ENCODE assay signal across 13 cellular contexts in the genomic region with DNA sequence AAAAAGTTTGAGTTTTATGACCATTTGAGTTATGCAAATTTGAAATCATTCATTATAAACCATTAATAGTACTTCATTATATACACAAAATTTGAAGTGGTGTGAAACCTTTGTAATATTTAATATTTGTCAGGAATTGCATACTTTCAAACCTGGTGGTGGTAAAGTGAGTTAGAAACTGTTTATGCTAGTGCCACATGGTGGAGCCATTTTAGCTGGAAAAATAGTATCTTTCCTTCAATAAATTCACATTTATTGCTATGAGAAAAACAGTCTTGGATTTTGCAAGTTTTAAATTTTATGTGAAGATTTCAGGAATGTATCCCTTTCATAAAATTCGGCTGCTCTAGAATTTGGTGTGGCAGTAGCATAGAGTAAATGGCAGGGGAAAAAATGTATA. TPM values are rescaled to one million over a fixed set of nuclear protein-coding genes. Genes with fewer than 3 reads are reported as not detected.
A peak's percentile ranks its signal among the peaks of the same experiment; 100 is the strongest.
DNase-seq lines count a peak whose midpoint lies in the region; ATAC-seq and TF ChIP-seq lines count a peak whose summit lies in the region.
"Had no signal": no experiment of that assay in that cellular context is flagged by ENCODE, and none has a peak within 500 bp of the region (broad histone marks: within the 10 kb centered on the region; RNA-seq: fewer than 3 reads in every experiment).

No MANE protein-coding gene starts in this region.

- no peak overlapping the region for H3K9ac ChIP-seq in SK-N-SH
- H3K9ac ChIP-seq in smooth muscle cell (ENCODE audit: low read depth): no peak overlapping the region

- H3K27ac ChIP-seq in SK-N-SH (ENCODE audit: low read depth in 2 of 2, low read length in 1 of 2) (no peak overlapping the region), OCI-LY7 (ENCODE audit: low read depth, low read length, poor library complexity, severe bottlenecking) (no peak overlapping the region), smooth muscle cell (ENCODE audit: low read depth) (no peak overlapping the region)
- H3K27ac ChIP-seq: upper lobe of left lung had no signal

- peak; percentile 48 for TF ChIP-seq CTCF in SK-N-SH (IDR thresholded peaks at IDR 0.05)
- TF ChIP-seq CTCF in OCI-LY7 (conservative IDR thresholded peaks at IDR 0.05; ENCODE audit: low read length): peak; percentile 74
- TF ChIP-seq CTCF in epithelial cell of proximal tubule (conservative IDR thresholded peaks at IDR 0.05; ENCODE audit: low read depth, low read length): peak; percentile 60
- peak; percentile 27 for TF ChIP-seq CTCF in smooth muscle cell (IDR thresholded peaks at IDR 0.05; ENCODE audit: borderline replicate concordance, insufficient read depth, poor library complexity, severe bottlenecking)

- H3K9me3 ChIP-seq in SK-N-SH: no peaks in the 10 kb centered on the region
- peaks cover 17% of the 10 kb centered on the region; the same call in 1 of the 2 replicates for H3K9me3 ChIP-seq in OCI-LY7 (ENCODE audit: low read length)
- H3K9me3 ChIP-seq in smooth muscle cell (replicated peaks; ENCODE audit: low read depth): no peaks in the 10 kb centered on the region
- H3K9me3 ChIP-seq: upper lobe of left lung had no signal

- DNase-seq in SK-N-SH (no peak), OCI-LY7 (ENCODE audit: low spot score) (peak; percentile 11), epithelial cell of proximal tubule (ENCODE audit: low read depth) (no peak), smooth muscle cell (lab: John Stamatoyannopoulos, UW; ENCODE audit: unreplicated experiment) (no peak), DMS79 treated with DMSO at 0.1 percent for 48 hours (lab: John Stamatoyannopoulos, UW) (no peak), NCI-H1092 (lab: John Stamatoyannopoulos, UW) (no peak)
- DNase-seq in activated naive CD4-positive, alpha-beta T cell treated with anti-CD3 and anti-CD28 coated beads, Interleukin-2, amount 50 U/mL, for 16 hours: no peak
- DNase-seq: activated naive CD8-positive, alpha-beta T cell treated with anti-CD3 and anti-CD28 coated beads for 36 hours; EL; left colon; upper lobe of left lung had no signal

- no peak overlapping the region for H2AFZ ChIP-seq in SK-N-SH (ENCODE audit: low read depth)
- no peak overlapping the region for H2AFZ ChIP-seq in OCI-LY7 (ENCODE audit: low read length)
- no peak overlapping the region for H2AFZ ChIP-seq in smooth muscle cell (ENCODE audit: low read depth)

- no peaks in the 10 kb centered on the region for H3K27me3 ChIP-seq in SK-N-SH (ENCODE audit: insufficient read depth)
- no peaks in the 10 kb centered on the region for H3K27me3 ChIP-seq in smooth muscle cell (ENCODE audit: low read depth)
- H3K27me3 ChIP-seq: upper lobe of left lung had no signal

- H3F3A ChIP-seq in SK-N-SH (replicated peaks; ENCODE audit: insufficient read depth): no peaks in the 10 kb centered on the region
- H3F3A ChIP-seq in smooth muscle cell (ENCODE audit: low read depth): no peaks in the 10 kb centered on the region

- H3K4me3 ChIP-seq in SK-N-SH (ENCODE audit: low read depth in 2 of 2, low read length in 1 of 2) (no peak overlapping the region), OCI-LY7 (ENCODE audit: low read depth, low read length, poor library complexity, severe bottlenecking) (no peak overlapping the region), epithelial cell of proximal tubule (ENCODE audit: low read depth, low read length) (no peak overlapping the region), smooth muscle cell (no peak overlapping the region)
- H3K4me3 ChIP-seq: upper lobe of left lung had no signal

- H4K20me1 ChIP-seq in SK-N-SH (ENCODE audit: insufficient read depth) (no peaks in the 10 kb centered on the region), OCI-LY7 (ENCODE audit: insufficient read depth, low read length) (no peaks in the 10 kb centered on the region), smooth muscle cell (ENCODE audit: low read depth) (no peaks in the 10 kb centered on the region)

- H3K4me1 ChIP-seq in SK-N-SH (ENCODE audit: control insufficient read depth in 1 of 2, insufficient read depth in 2 of 2, low read depth in 1 of 2, low read length in 1 of 2): no peaks in the 10 kb centered on the region
- peaks cover 17% of the 10 kb centered on the region for H3K4me1 ChIP-seq in OCI-LY7 (ENCODE audit: insufficient read depth, low read length, poor library complexity, severe bottlenecking)
- no peaks in the 10 kb centered on the region for H3K4me1 ChIP-seq in smooth muscle cell (ENCODE audit: low read depth)
- H3K4me1 ChIP-seq: upper lobe of left lung had no signal

- 52% methylated on average over 1 of the region's 1 CpG for WGBS in SK-N-SH (ENCODE audit: low lambda C conversion rate)
- 82% methylated on average over 1 of the region's 1 CpG for WGBS in smooth muscle cell (ENCODE audit: low lambda C conversion rate)

- BruUV-seq in OCI-LY7 (replicated peaks; lab: Mats Ljungman, UMichigan): no TSS peak

- H3K36me3 ChIP-seq in SK-N-SH (replicated peaks in 1 of 2; ENCODE audit: control insufficient read depth in 1 of 2, insufficient read depth in 2 of 2, low read length in 1 of 2): no peaks in the 10 kb centered on the region
- H3K36me3 ChIP-seq in OCI-LY7 (ENCODE audit: insufficient read depth, low read length): no peaks in the 10 kb centered on the region
- no peaks in the 10 kb centered on the region for H3K36me3 ChIP-seq in smooth muscle cell (ENCODE audit: low read depth)
- H3K36me3 ChIP-seq: upper lobe of left lung had no signal

- H3K9me2 ChIP-seq in SK-N-SH (no peaks in the 10 kb centered on the region), OCI-LY7 (ENCODE audit: insufficient read depth, low read length) (no peaks in the 10 kb centered on the region)

- POLR2A ChIA-PET in SK-N-SH (lab: Yijun Ruan, JAX): no interaction called here
- POLR2A ChIA-PET in OCI-LY7 (lab: Charles Lee): no interaction called here

- no peak overlapping the region for H3K4me2 ChIP-seq in SK-N-SH
- no peak overlapping the region for H3K4me2 ChIP-seq in OCI-LY7 (ENCODE audit: low read length)
- no peak overlapping the region for H3K4me2 ChIP-seq in smooth muscle cell

- H3K79me2 ChIP-seq in SK-N-SH (ENCODE audit: insufficient read depth): no peaks in the 10 kb centered on the region
- H3K79me2 ChIP-seq in OCI-LY7 (ENCODE audit: insufficient read depth, low read depth, low read length): no peaks in the 10 kb centered on the region
- no peaks in the 10 kb centered on the region for H3K79me2 ChIP-seq in smooth muscle cell (ENCODE audit: low read depth)

- TF ChIP-seq RAD21 in SK-N-SH (IDR thresholded peaks at IDR 0.05; ENCODE audit: low read length): peak; percentile 41; the same call in 1 of the 2 replicates

- CTCF ChIA-PET in SK-N-SH (lab: Yijun Ruan, JAX) (interaction anchor here (1.5 kb wide), 1 partner anchor 41 kb away, joined by 4 read pairs; no protein-coding TSS in a partner anchor), OCI-LY7 (lab: Charles Lee; ENCODE audit: unreplicated experiment) (no interaction called here)

- no peak for ATAC-seq in SK-N-SH treated with all-trans-retinoic acid at 6 μM for 48 hours
- ATAC-seq: left colon had no signal

- intact Hi-C loops in OCI-LY7 (cut with micrococcal nuclease; ENCODE audit: unreplicated experiment): loop anchor here (2.0 kb wide), 1 partner anchor 38 kb away; no protein-coding TSS in a partner anchor

- TF ChIP-seq EP300 in SK-N-SH (IDR thresholded peaks at IDR 0.05; ENCODE audit: borderline replicate concordance in 1 of 2, low read depth in 1 of 2, low read length in 1 of 2): no peak

TF ChIP-seq in SK-N-SH, 30 proteins besides CTCF, POLR2A, EP300 and RAD21 (continues in another document):
- TF ChIP-seq NFIC (IDR thresholded peaks at IDR 0.05; ENCODE audit: borderline replicate concordance) (no peak), RXRA (IDR thresholded peaks at IDR 0.05; ENCODE audit: borderline replicate concordance, low read depth) (no peak), SMC3 (IDR thresholded peaks at IDR 0.05; ENCODE audit: low read depth, low read length) (no peak), POLR2AphosphoS5 (IDR thresholded peaks at IDR 0.05; ENCODE audit: low read depth, low read length) (no peak)

TF ChIP-seq in SK-N-SH treated with all-trans-retinoic acid at 6 μM for 48 hours, 23 proteins besides CTCF, POLR2A, EP300 and RAD21:
- TF ChIP-seq PPARA (CRISPR knock-in tag; IDR thresholded peaks at IDR 0.05; ENCODE audit: borderline replicate concordance) (no peak), OSR1 (CRISPR knock-in tag; IDR thresholded peaks at IDR 0.05) (no peak), TOX (CRISPR knock-in tag; IDR thresholded peaks at IDR 0.05; ENCODE audit: borderline replicate concordance) (no peak), ZFP3 (CRISPR knock-in tag; IDR thresholded peaks at IDR 0.05) (no peak)
TF ChIP-seq in SK-N-SH treated with all-trans-retinoic acid at 6 μM for 48 hours: peak in this region for 0.

RNA-seq across cellular contexts. Expression of a gene that starts 7.3 kb away (rescaled TPM):
- polyA plus RNA-seq in SK-N-SH (2012; rRNA removed) (19.4 and 19.5 TPM in 2 replicates), smooth muscle cell (20.5 and 26.1 TPM in 2 replicates)
- 24.5 and 26.1 TPM in 2 replicates for polyA plus RNA-seq in SK-N-SH (2012; cell fraction: cytosol; rRNA removed)
- 15.5 and 22.4 TPM in 2 replicates for polyA plus RNA-seq in SK-N-SH (2012; cell fraction: nucleus; rRNA removed)
- total RNA-seq in OCI-LY7 (2014; rRNA removed; shearing (Covaris generic)): 33.8 and 35.0 TPM in 2 replicates
- total RNA-seq in OCI-LY7 (2022) (65.7 and 72.7 TPM in 2 replicates), epithelial cell of proximal tubule (16.8 and 24.7 TPM in 2 replicates), smooth muscle cell (13.2 and 16.0 TPM in 2 replicates)

RNA-seq across cellular contexts. Expression of a gene that starts 34.9 kb away (rescaled TPM):
- polyA plus RNA-seq in SK-N-SH (2012; rRNA removed) (not detected in 2 replicates), smooth muscle cell (not detected in 2 replicates)
- not detected in 2 replicates for polyA plus RNA-seq in SK-N-SH (2012; cell fraction: cytosol; rRNA removed)
- polyA plus RNA-seq in SK-N-SH (2012; cell fraction: nucleus; rRNA removed): not detected in 2 replicates
- total RNA-seq in OCI-LY7 (2014; rRNA removed; shearing (Covaris generic)): not detected in 2 replicates
- total RNA-seq in OCI-LY7 (2022) (not detected in 2 replicates), epithelial cell of proximal tubule (not detected in 2 replicates), smooth muscle cell (not detected in 2 replicates)
- total RNA-seq: activated naive CD8-positive, alpha-beta T cell treated with anti-CD3 and anti-CD28 coated beads for 36 hours; LHCN-M2; upper lobe of left lung had no signal
